In the genomic region with DNA sequence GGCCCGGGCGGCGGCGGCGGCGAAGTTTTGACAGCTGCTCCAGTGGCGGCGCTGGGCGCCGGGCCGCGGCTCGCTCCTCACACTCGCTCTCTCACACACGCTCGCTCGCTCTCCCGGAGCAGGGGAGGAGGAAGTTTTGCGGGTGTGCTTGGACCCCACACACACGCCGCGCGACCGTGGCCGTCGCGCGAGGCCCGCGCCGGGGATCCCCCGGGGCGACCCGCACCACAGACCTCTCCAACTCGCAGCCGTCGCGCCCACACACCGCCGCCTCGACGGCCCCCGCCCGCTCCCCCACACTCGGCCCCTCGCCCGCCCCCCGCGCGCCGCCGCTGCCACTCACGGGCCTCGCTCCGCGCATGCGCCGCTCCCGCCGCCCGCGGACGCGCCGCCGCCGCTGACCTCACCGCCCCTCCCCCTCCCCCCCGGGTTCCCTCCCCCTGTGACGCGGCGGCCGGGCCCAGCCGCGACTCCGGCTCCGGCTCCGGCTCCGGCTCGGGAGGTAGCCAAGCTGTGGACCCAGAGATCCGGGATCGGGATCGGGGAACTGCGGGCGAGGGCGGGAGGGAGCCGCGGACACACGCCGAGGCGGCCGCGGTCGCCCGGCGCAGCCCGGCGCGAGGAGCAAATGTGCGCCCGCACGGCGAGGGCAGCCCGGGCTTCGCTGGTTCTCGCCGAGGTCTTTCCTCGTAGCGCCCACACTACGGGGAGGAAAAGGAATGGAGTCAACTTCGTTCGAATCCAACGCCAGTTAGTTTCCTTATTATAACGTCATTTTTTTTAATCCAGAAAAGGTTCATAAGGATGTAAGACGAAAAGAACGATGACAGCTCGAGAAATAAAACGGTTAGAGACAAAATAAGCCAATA, we compare ENCODE assay signal across 8 cellular contexts. TPM values are rescaled to one million over a fixed set of nuclear protein-coding genes. Genes with fewer than 3 reads are reported as not detected.
DNase-seq lines count a peak whose midpoint lies in the region; ATAC-seq and TF ChIP-seq lines count a peak whose summit lies in the region.

No MANE protein-coding gene starts in this region.

- intact Hi-C loops in head of caudate nucleus (cut with DNase I): loop anchor here (1.0 kb wide), 1 partner anchor 27 kb away; no protein-coding TSS in a partner anchor

- H3K36me3 ChIP-seq in HEK293 (ENCODE audit: control insufficient read depth in 2 of 2, insufficient read depth in 1 of 2, low read length in 2 of 2): no peaks in the 10 kb centered on the region
- H3K36me3 ChIP-seq in thoracic aorta: no peaks in the 10 kb centered on the region

- H3K36me3 Mint-ChIP-seq in activated naive CD8-positive, alpha-beta T cell: no peaks in the 10 kb centered on the region
- H3K36me3 Mint-ChIP-seq in osteocyte (ENCODE audit: unreplicated experiment): no peaks in the 10 kb centered on the region

- peak overlapping the region; percentile 84 for H3K4me3 ChIP-seq in HEK293 (ENCODE audit: low read depth, low read length)
- peak overlapping the region; percentile 84 for H3K4me3 ChIP-seq in thoracic aorta

- TF ChIP-seq CTCF in HEK293 (tag by site-specific recombination; IDR thresholded peaks at IDR 0.05): no peak
- no peak for TF ChIP-seq CTCF in osteocyte (IDR thresholded peaks at IDR 0.05)
- no peak for TF ChIP-seq CTCF in thoracic aorta (IDR thresholded peaks at IDR 0.05)

- no peaks in the 10 kb centered on the region for H3K27me3 Mint-ChIP-seq in activated naive CD8-positive, alpha-beta T cell
- no peaks in the 10 kb centered on the region for H3K27me3 Mint-ChIP-seq in osteocyte (ENCODE audit: unreplicated experiment)

- H3K9me3 ChIP-seq in HEK293 (ENCODE audit: control insufficient read depth, insufficient read depth, low read depth, low read length) (no peaks in the 10 kb centered on the region), thoracic aorta (no peaks in the 10 kb centered on the region)

- H3K27ac Mint-ChIP-seq in activated naive CD8-positive, alpha-beta T cell: peak overlapping the region; percentile 90
- peak overlapping the region; percentile 92 for H3K27ac Mint-ChIP-seq in osteocyte (ENCODE audit: unreplicated experiment)

- peak overlapping the region; percentile 87 for H3K4me3 Mint-ChIP-seq in activated naive CD8-positive, alpha-beta T cell
- H3K4me3 Mint-ChIP-seq in osteocyte (ENCODE audit: unreplicated experiment): peak overlapping the region; percentile 78

- CTCF ChIA-PET in HEK293 (lab: Yijun Ruan, JAX): no interaction called here

- POLR2A ChIA-PET in HEK293 (lab: Yijun Ruan, JAX): interaction anchor here (1.5 kb wide), 1 partner anchor 123 kb away, joined by 7 read pairs; no protein-coding TSS in a partner anchor

- H3K9me3 Mint-ChIP-seq in activated naive CD8-positive, alpha-beta T cell (ENCODE audit: low read depth): no peaks in the 10 kb centered on the region
- H3K9me3 Mint-ChIP-seq in osteocyte (ENCODE audit: unreplicated experiment): no peaks in the 10 kb centered on the region

- no peaks in the 10 kb centered on the region for H3K27me3 ChIP-seq in thoracic aorta (replicated peaks; ENCODE audit: insufficient read depth)

- H3K27ac ChIP-seq in HEK293 (ENCODE audit: extremely low read depth, low read depth, low read length) (peak overlapping the region; percentile 94), thoracic aorta (peak overlapping the region; percentile 77 to 93)

- ATAC-seq in SK-N-SH treated with all-trans-retinoic acid at 6 μM for 48 hours (peak; percentile 63), thoracic aorta (ENCODE audit: insufficient number of reproducible peaks, low FRiP score, low read depth) (peak; percentile 77)

- H3K4me1 Mint-ChIP-seq in activated naive CD8-positive, alpha-beta T cell (ENCODE audit: low read depth): peaks cover 30% of the 10 kb centered on the region
- H3K4me1 Mint-ChIP-seq in osteocyte (ENCODE audit: unreplicated experiment): peaks cover 29% of the 10 kb centered on the region

- DNase-seq in GM03348 (ENCODE audit: low spot score): peak; percentile 98
- peak; percentile 79 for DNase-seq in MV-4-11 (lab: John Stamatoyannopoulos, UW)
- DNase-seq in head of caudate nucleus: peak; percentile 77 to 97 (median 93)
- DNase-seq in osteocyte (ENCODE audit: extremely low spot score, unreplicated experiment): peak; percentile 98
- peak; percentile 53 for DNase-seq in thoracic aorta (ENCODE audit: low spot score)

- no peaks in the 10 kb centered on the region for H3K4me1 ChIP-seq in HEK293 (ENCODE audit: control insufficient read depth, insufficient read depth, low read length)
- H3K4me1 ChIP-seq in thoracic aorta (ENCODE audit: control insufficient read depth in 1 of 2, low read depth in 2 of 2): peaks cover 9 to 30% of the 10 kb centered on the region in 2 donors

TF ChIP-seq in HEK293, 187 proteins besides CTCF, POLR2A, EP300 and RAD21 (continues in another document):
- TF ChIP-seq TRIM28 (IDR thresholded peaks at IDR 0.05; ENCODE audit: borderline replicate concordance, low read length) (no peak), ZSCAN16 (tag by site-specific recombination; IDR thresholded peaks at IDR 0.05) (no peak), OVOL3 (tag by site-specific recombination; IDR thresholded peaks at IDR 0.05) (no peak), ZSCAN23 (tag by site-specific recombination; IDR thresholded peaks at IDR 0.05) (no peak), ZNF521 (tag by site-specific recombination; IDR thresholded peaks at IDR 0.05) (no peak), ZNF174 (tag by site-specific recombination; IDR thresholded peaks at IDR 0.05) (no peak)
- TF ChIP-seq, protein P1, sequence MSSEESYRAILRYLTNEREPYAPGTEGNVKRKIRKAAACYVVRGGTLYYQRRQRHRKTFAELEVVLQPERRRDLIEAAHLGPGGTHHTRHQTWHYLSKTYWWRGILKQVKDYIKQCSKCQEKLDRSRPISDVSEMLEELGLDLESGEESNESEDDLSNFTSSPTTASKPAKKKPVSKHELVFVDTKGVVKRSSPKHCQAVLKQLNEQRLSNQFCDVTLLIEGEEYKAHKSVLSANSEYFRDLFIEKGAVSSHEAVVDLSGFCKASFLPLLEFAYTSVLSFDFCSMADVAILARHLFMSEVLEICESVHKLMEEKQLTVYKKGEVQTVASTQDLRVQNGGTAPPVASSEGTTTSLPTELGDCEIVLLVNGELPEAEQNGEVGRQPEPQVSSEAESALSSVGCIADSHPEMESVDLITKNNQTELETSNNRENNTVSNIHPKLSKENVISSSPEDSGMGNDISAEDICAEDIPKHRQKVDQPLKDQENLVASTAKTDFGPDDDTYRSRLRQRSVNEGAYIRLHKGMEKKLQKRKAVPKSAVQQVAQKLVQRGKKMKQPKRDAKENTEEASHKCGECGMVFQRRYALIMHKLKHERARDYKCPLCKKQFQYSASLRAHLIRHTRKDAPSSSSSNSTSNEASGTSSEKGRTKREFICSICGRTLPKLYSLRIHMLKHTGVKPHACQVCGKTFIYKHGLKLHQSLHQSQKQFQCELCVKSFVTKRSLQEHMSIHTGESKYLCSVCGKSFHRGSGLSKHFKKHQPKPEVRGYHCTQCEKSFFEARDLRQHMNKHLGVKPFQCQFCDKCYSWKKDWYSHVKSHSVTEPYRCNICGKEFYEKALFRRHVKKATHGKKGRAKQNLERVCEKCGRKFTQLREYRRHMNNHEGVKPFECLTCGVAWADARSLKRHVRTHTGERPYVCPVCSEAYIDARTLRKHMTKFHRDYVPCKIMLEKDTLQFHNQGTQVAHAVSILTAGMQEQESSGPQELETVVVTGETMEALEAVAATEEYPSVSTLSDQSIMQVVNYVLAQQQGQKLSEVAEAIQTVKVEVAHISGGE (tag by site-specific recombination; conservative IDR thresholded peaks at IDR 0.05; ENCODE audit: low read depth): no peak; the same call in 1 of the 2 replicates

TF ChIP-seq in SK-N-SH treated with all-trans-retinoic acid at 6 μM for 48 hours, 23 proteins besides CTCF, POLR2A, EP300 and RAD21 (continues in another document):
- TF ChIP-seq ZFP3 (CRISPR knock-in tag; IDR thresholded peaks at IDR 0.05) (no peak; the same call in none of the 2 replicates), TOX (CRISPR knock-in tag; IDR thresholded peaks at IDR 0.05; ENCODE audit: borderline replicate concordance) (no peak), ZNF70 (CRISPR knock-in tag; IDR thresholded peaks at IDR 0.05) (no peak), ESRRG (CRISPR knock-in tag; IDR thresholded peaks at IDR 0.05) (no peak), ISL1 (CRISPR knock-in tag; IDR thresholded peaks at IDR 0.05) (no peak), BACH2 (CRISPR knock-in tag; IDR thresholded peaks at IDR 0.05; ENCODE audit: borderline replicate concordance) (no peak), OSR1 (CRISPR knock-in tag; IDR thresholded peaks at IDR 0.05) (no peak), CSDC2 (CRISPR knock-in tag; IDR thresholded peaks at IDR 0.05) (peak; percentile 69; the same call in 1 of the 2 replicates)
- TF ChIP-seq, protein P2, sequence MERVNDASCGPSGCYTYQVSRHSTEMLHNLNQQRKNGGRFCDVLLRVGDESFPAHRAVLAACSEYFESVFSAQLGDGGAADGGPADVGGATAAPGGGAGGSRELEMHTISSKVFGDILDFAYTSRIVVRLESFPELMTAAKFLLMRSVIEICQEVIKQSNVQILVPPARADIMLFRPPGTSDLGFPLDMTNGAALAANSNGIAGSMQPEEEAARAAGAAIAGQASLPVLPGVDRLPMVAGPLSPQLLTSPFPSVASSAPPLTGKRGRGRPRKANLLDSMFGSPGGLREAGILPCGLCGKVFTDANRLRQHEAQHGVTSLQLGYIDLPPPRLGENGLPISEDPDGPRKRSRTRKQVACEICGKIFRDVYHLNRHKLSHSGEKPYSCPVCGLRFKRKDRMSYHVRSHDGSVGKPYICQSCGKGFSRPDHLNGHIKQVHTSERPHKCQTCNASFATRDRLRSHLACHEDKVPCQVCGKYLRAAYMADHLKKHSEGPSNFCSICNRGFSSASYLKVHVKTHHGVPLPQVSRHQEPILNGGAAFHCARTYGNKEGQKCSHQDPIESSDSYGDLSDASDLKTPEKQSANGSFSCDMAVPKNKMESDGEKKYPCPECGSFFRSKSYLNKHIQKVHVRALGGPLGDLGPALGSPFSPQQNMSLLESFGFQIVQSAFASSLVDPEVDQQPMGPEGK (CRISPR knock-in tag; IDR thresholded peaks at IDR 0.05; ENCODE audit: borderline replicate concordance): no peak
- TF ChIP-seq, protein P3, sequence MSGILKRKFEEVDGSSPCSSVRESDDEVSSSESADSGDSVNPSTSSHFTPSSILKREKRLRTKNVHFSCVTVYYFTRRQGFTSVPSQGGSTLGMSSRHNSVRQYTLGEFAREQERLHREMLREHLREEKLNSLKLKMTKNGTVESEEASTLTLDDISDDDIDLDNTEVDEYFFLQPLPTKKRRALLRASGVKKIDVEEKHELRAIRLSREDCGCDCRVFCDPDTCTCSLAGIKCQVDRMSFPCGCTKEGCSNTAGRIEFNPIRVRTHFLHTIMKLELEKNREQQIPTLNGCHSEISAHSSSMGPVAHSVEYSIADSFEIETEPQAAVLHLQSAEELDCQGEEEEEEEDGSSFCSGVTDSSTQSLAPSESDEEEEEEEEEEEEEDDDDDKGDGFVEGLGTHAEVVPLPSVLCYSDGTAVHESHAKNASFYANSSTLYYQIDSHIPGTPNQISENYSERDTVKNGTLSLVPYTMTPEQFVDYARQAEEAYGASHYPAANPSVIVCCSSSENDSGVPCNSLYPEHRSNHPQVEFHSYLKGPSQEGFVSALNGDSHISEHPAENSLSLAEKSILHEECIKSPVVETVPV (CRISPR knock-in tag; IDR thresholded peaks at IDR 0.05): no peak

RNA-seq across cellular contexts. Expression of a gene that starts 0.7 kb away (rescaled TPM):
- total RNA-seq in osteocyte (71.8 and 76.2 TPM in 2 replicates), thoracic aorta (100 to 1,000 TPM in 1 of 2 donors, 10 to 100 TPM in 1; 70.0 to 110 TPM)

Comparison
In these comparisons a context has a peak if more than half of its experiments do, and no peak if none do; other contexts are left out.
1. Peak in every context shown above with its lines: DNase-seq, ATAC-seq, H3K4me3 ChIP-seq and H3K27ac ChIP-seq.